ENCODE assay signal across 21 cellular contexts in the genomic region with DNA sequence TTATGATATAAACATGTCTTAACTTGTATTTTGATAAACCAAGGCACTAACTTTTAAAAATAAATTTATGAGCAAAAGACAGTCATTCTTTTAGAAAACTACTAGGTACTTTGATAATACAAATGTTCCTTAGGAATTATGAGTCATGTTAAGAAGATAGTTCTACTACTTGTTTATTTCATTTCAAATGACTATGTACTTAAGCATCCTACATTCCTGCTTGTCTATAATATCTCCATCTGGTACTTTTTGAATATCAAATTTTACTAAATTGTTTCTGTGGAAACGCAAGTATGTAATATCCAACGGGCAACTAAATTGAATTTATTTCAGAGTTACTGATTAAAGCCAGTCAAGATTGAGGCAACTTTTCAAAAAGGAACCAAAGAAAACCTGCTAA.
DNase-seq lines count a peak whose midpoint lies in the region; ATAC-seq and TF ChIP-seq lines count a peak whose summit lies in the region.
"Had no signal": no experiment of that assay in that cellular context is flagged by ENCODE, and none has a peak within 500 bp of the region (broad histone marks: within the 10 kb centered on the region; RNA-seq: fewer than 3 reads in every experiment).

No MANE protein-coding gene starts in this region.

- peaks cover 12% of the 10 kb centered on the region for H3K79me2 ChIP-seq in mammary epithelial cell (ENCODE audit: insufficient read depth, low read length)

- H4K20me1 ChIP-seq in mammary epithelial cell (ENCODE audit: insufficient read depth, low read length), result no peaks in the 10 kb centered on the region

- H3K9me3 ChIP-seq in mammary epithelial cell (replicated peaks; ENCODE audit: insufficient read depth, low read length) (no peaks in the 10 kb centered on the region), mesenchymal stem cell (ENCODE audit: control insufficient read depth, low read length) (no peaks in the 10 kb centered on the region)
- H3K9me3 ChIP-seq: esophagus squamous epithelium, lower lobe of right lung had no signal

- H2BK15ac ChIP-seq in mesenchymal stem cell (ENCODE audit: low read depth, poor library complexity, severe bottlenecking), result no peak overlapping the region

- H4K91ac ChIP-seq in mesenchymal stem cell (ENCODE audit: low read length), result no peak overlapping the region

- H2BK5ac ChIP-seq in mesenchymal stem cell (ENCODE audit: low read depth, low read length, poor library complexity, severe bottlenecking), result no peak overlapping the region

- no peak overlapping the region for H4K8ac ChIP-seq in mesenchymal stem cell (ENCODE audit: low read length)

- DNase-seq in EH (ENCODE audit: low read depth), result peak; percentile 65
- peak; percentile 67 for DNase-seq in HCEC 1CT
- peak; percentile 6 for DNase-seq in mammary epithelial cell
- DNase-seq in mesenchymal stem cell, result peak; percentile 33
- DNase-seq in 8988T, result no peak
- DNase-seq in NCI-H748 treated with DMSO at 0.1 percent for 48 hours (lab: John Stamatoyannopoulos, UW), result no peak
- DNase-seq in NCI-H345 treated with DMSO at 0.1 percent for 48 hours (lab: John Stamatoyannopoulos, UW; ENCODE audit: unreplicated experiment), result no peak
- DNase-seq: activated T-cell treated with anti-CD3 and anti-CD28 coated beads, Interleukin-2, amount 50 U/mL, for 1 hour; amniotic stem cell; C1 segment of cervical spinal cord; effector memory CD4-positive, alpha-beta T cell; esophagus squamous epithelium; hippocampal formation; lower lobe of right lung; NCI-H1436; NCI-H69; Right ventricle myocardium superior; stimulated activated CD4-positive, alpha-beta T cell treated with anti-CD3 and anti-CD28 coated beads, Interleukin-2, amount 100 ng/mL, for 48 hours; T-helper 1 cell had no signal

- TF ChIP-seq CTCF in mammary epithelial cell (conservative IDR thresholded peaks at IDR 0.05 in 1 of 2, IDR thresholded peaks at IDR 0.05 in 1 of 2; ENCODE audit: extremely low read depth in 1 of 2, insufficient read depth in 1 of 2, low read depth in 1 of 2, low read length in 2 of 2), result no peak

- H3K14ac ChIP-seq in mesenchymal stem cell (ENCODE audit: low read length in 2 of 2), result no peak overlapping the region

- H3K23ac ChIP-seq in mesenchymal stem cell (ENCODE audit: low read length in 2 of 2), result no peak overlapping the region

- H3K9ac ChIP-seq in mammary epithelial cell (ENCODE audit: insufficient read depth, low read length) (no peak overlapping the region), mesenchymal stem cell (ENCODE audit: low read length) (no peak overlapping the region)

- dilution Hi-C loops in mammary epithelial cell (cut with HindIII; ENCODE audit: low sequenced_read_pairs), result no loop called here

- no peak overlapping the region for H2BK12ac ChIP-seq in mesenchymal stem cell (ENCODE audit: low read length in 2 of 2)

- WGBS in mammary epithelial cell (ENCODE audit: low coverage, missing lambda C conversion rate), result 96% methylated on average over 2 of the region's 2 CpGs
- WGBS in mesenchymal stem cell, result no CpG with 5 or more reads among the region's 2 CpGs

- H3K4me2 ChIP-seq in mammary epithelial cell (ENCODE audit: insufficient read depth, low read depth, low read length) (no peak overlapping the region), mesenchymal stem cell (ENCODE audit: low read length, poor library complexity, severe bottlenecking) (no peak overlapping the region)

- H3K27me3 ChIP-seq in mammary epithelial cell (ENCODE audit: insufficient read depth, low read length) (no peaks in the 10 kb centered on the region), mesenchymal stem cell (ENCODE audit: control insufficient read depth in 1 of 2, insufficient read depth in 1 of 2, low read length in 2 of 2) (no peaks in the 10 kb centered on the region)
- H3K27me3 ChIP-seq: esophagus squamous epithelium had no signal

- H3K79me1 ChIP-seq in mesenchymal stem cell (replicated peaks; ENCODE audit: low read length, poor library complexity, severe bottlenecking), result peaks cover 11% of the 10 kb centered on the region

- no peak overlapping the region for H2AK5ac ChIP-seq in mesenchymal stem cell (ENCODE audit: low read length, severe bottlenecking)

- ATAC-seq in GM18511 (IDR thresholded peaks at IDR 0.05; ENCODE audit: unreplicated experiment), result no peak
- ATAC-seq: lower lobe of right lung had no signal

- no peak overlapping the region for H3K4ac ChIP-seq in mesenchymal stem cell (ENCODE audit: low read depth in 1 of 2, low read length in 2 of 2)

- H3K4me3 ChIP-seq in mammary epithelial cell (replicated peaks in 1 of 3; ENCODE audit: insufficient read depth in 1 of 3, low read depth in 2 of 3, low read length in 3 of 3), result no peak overlapping the region
- H3K4me3 ChIP-seq in mesenchymal stem cell (ENCODE audit: insufficient read depth in 1 of 2, low read depth in 1 of 2, low read length in 2 of 2), result no peak overlapping the region
- H3K4me3 ChIP-seq: esophagus squamous epithelium, lower lobe of right lung, skin epidermis had no signal

- H3K18ac ChIP-seq in mesenchymal stem cell (ENCODE audit: low read depth in 1 of 2, low read length in 2 of 2), result no peak overlapping the region

- intact Hi-C loops in mammary epithelial cell (cut with micrococcal nuclease), result no loop called here

- H3K36me3 ChIP-seq in mammary epithelial cell (ENCODE audit: insufficient read depth, low read length), result no peaks in the 10 kb centered on the region
- H3K36me3 ChIP-seq in mesenchymal stem cell (ENCODE audit: control insufficient read depth in 1 of 2, insufficient read depth in 2 of 2, low read depth in 1 of 2, low read length in 2 of 2), result peaks cover 0 to 63% of the 10 kb centered on the region in 2 experiments
- H3K36me3 ChIP-seq: esophagus squamous epithelium, lower lobe of right lung had no signal

- H3K4me1 ChIP-seq in mammary epithelial cell (ENCODE audit: insufficient read depth, low read length) (peaks cover 6% of the 10 kb centered on the region), mesenchymal stem cell (ENCODE audit: control insufficient read depth, insufficient read depth, low read depth, low read length) (peaks cover 5% of the 10 kb centered on the region)
- H3K4me1 ChIP-seq: esophagus squamous epithelium, lower lobe of right lung had no signal

- H2AFZ ChIP-seq in mammary epithelial cell (ENCODE audit: low read depth, low read length) (no peak overlapping the region), mesenchymal stem cell (ENCODE audit: low read depth, low read length) (no peak overlapping the region)

- no peak overlapping the region for H3K27ac ChIP-seq in mammary epithelial cell (ENCODE audit: insufficient read depth, low read depth, low read length)
- no peak overlapping the region for H3K27ac ChIP-seq in mesenchymal stem cell (ENCODE audit: low read length, poor library complexity, severe bottlenecking)
- H3K27ac ChIP-seq: esophagus squamous epithelium, lower lobe of right lung, skin epidermis had no signal

- CTCF ChIA-PET in mammary epithelial cell (lab: Charles Lee; ENCODE audit: low non-redundant PET), result no interaction called here

- no peak overlapping the region for H2BK120ac ChIP-seq in mesenchymal stem cell (ENCODE audit: low read depth, low read length)

- in situ Hi-C loops in mammary epithelial cell (cut with MboI; ENCODE audit: low sequenced_read_pairs in 2 of 2), result no loop called here

- BruUV-seq in mammary epithelial cell (replicated peaks; lab: Mats Ljungman, UMichigan), result no TSS peak

Comparison
In these comparisons a context has a peak if more than half of its experiments do, and no peak if none do; other contexts are left out.
1. DNase-seq: peak in EH (single experiment), HCEC 1CT (single experiment), mammary epithelial cell (single experiment) and mesenchymal stem cell (single experiment); none in 8988T (single experiment), NCI-H748 treated with DMSO at 0.1 percent for 48 hours (single experiment) and NCI-H345 treated with DMSO at 0.1 percent for 48 hours (single experiment).